In the genomic region with DNA sequence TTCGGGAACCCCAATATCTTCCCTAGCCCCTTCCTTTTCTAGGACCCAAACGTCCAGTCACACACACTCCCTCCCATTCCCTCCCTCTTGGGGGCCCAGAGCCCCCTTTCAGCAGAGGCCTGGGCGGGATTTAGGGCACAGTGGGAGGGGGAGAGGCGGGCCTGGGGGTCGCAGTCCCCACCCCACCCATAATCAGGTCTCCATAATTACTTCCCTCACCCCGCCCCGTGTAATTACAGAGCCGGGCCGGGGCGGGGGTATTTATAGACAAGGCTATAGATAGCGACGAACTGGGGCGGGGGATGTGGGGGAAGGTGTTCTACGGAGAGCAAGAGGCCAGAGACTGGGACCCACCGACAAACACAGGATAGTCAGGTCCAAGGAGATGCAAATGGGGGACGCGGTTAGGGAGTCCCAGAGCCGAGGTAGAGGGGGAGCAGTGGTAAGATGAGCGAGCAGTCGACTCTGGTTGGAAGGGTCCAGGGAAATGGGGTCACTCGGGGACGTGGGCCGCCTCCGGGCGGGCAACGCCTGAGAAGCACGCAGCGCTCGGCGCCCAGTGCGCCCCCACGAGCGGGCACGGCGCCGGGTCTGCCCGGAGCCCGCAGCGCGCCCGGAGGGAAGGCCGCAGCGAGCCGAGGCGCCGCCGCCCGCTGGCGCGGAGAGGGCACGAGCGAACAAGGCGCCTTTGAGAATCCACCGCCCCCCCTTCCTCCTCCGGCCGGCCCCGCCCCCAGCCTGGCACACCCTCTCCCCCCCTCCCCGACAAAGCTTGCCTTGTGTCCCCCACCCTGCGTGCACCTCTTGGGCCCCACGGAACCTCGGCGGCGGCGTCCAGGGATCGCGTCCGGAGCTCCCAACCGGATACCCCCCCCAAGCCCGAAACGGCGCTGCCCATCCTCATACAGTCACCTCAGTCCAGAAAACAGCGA, we compare ENCODE assay signal across 8 cellular contexts. TPM values are rescaled to one million over a fixed set of nuclear protein-coding genes. Genes with fewer than 3 reads are reported as not detected.
DNase-seq lines count a peak whose midpoint lies in the region; ATAC-seq and TF ChIP-seq lines count a peak whose summit lies in the region.

No MANE protein-coding gene starts in this region.

- intact Hi-C loops in colonic mucosa (cut with DNase I) = no loop called here
- intact Hi-C loops in right lobe of liver (cut with DNase I) = no loop called here

- H3K27me3 ChIP-seq in colonic mucosa (peaks cover 24% of the 10 kb centered on the region), right lobe of liver (no peaks in the 10 kb centered on the region)

- WGBS in right lobe of liver (ENCODE audit: insufficient coverage, low coverage, low lambda C conversion rate, missing lambda C conversion rate) = 6% methylated on average over 41 of the region's 72 CpGs

- no peak for TF ChIP-seq CTCF in colonic mucosa (IDR thresholded peaks at IDR 0.05)
- TF ChIP-seq CTCF in right lobe of liver (IDR thresholded peaks at IDR 0.05) = no peak

- H3K36me3 ChIP-seq in colonic mucosa (peaks cover 3% of the 10 kb centered on the region), right lobe of liver (peaks cover 0 to 31% (median 17%) of the 10 kb centered on the region in 4 donors)

- H3K9me3 ChIP-seq in colonic mucosa = no peaks in the 10 kb centered on the region
- H3K9me3 ChIP-seq in right lobe of liver = no peaks in the 10 kb centered on the region

- H3K4me3 ChIP-seq in colonic mucosa (peak overlapping the region; percentile 11), right lobe of liver (peak overlapping the region in 2 of 3 donors; percentile 12 to 26)

- no peak overlapping the region for H3K27ac ChIP-seq in colonic mucosa
- no peak overlapping the region for H3K27ac ChIP-seq in right lobe of liver
- H3K27ac ChIP-seq in substantia nigra (ENCODE audit: low read depth, low read length, poor library complexity, severe bottlenecking) = peak overlapping the region; percentile 97

- H3K4me1 ChIP-seq in colonic mucosa = peaks cover 6% of the 10 kb centered on the region
- peaks cover 0 to 17% (median 8%) of the 10 kb centered on the region in 4 donors for H3K4me1 ChIP-seq in right lobe of liver

- TF ChIP-seq POLR2A in right lobe of liver (IDR thresholded peaks at IDR 0.05) = no peak

- peak; percentile 55 for DNase-seq in stimulated activated CD4-positive, alpha-beta T cell treated with anti-CD3 and anti-CD28 coated beads, Interleukin-4, amount 100 ng/mL, for 1 hour
- no peak for DNase-seq in stimulated activated CD4-positive, alpha-beta T cell treated with anti-CD3 and anti-CD28 coated beads, Interleukin-4, amount 100 ng/mL, for 24 hours
- DNase-seq in colonic mucosa (no peak), right lobe of liver (peak in 2 of 3 donors; percentile 41 to 57), substantia nigra (lab: John Stamatoyannopoulos, UW) (peak in 48 of 49 donors; percentile 30 to 88 (median 68)), GM19238 (ENCODE audit: insufficient read length, low spot score) (no peak)
- no peak for DNase-seq in effector CD8-positive, alpha-beta T cell (lab: John Stamatoyannopoulos, UW)

- H3K9ac ChIP-seq in colonic mucosa (ENCODE audit: low read depth in 2 of 2, low read length in 2 of 2) = peak overlapping the region; percentile 44 to 47

- ATAC-seq in right lobe of liver = peak in 1 of 4 donors; percentile 4
- no peak for ATAC-seq in GM18858 (IDR thresholded peaks at IDR 0.05; ENCODE audit: unreplicated experiment)

RNA-seq across cellular contexts. Expression of a gene that starts 0.7 kb away (rescaled TPM):
- total RNA-seq in colonic mucosa (under 1 TPM; 0.13 to 0.44 TPM), right lobe of liver (1 to 10 TPM in 1 of 6 experiments, under 1 TPM in 5; 0.06 to 1.4 (median 0.61) TPM)

RNA-seq across cellular contexts. Expression of a gene that starts 7.5 kb away (rescaled TPM):
- total RNA-seq in colonic mucosa (10 to 100 TPM; 33.4 to 36.3 TPM), right lobe of liver (10 to 100 TPM; 10.1 to 28.2 (median 17.7) TPM)

RNA-seq across cellular contexts. Expression of a gene that starts 7.7 kb away (rescaled TPM):
- total RNA-seq in colonic mucosa = 100 to 1,000 TPM; 170 to 212 TPM
- total RNA-seq in right lobe of liver = 10 to 100 TPM; 33.5 to 61.4 (median 50.1) TPM

RNA-seq across cellular contexts. Expression of a gene that starts 11.5 kb away (rescaled TPM):
- total RNA-seq in colonic mucosa = 10 to 100 TPM; 13.0 to 23.7 TPM
- 10 to 100 TPM; 14.3 to 39.8 (median 33.8) TPM for total RNA-seq in right lobe of liver

RNA-seq across cellular contexts. Expression of a gene that starts 15.4 kb away (rescaled TPM):
- total RNA-seq in colonic mucosa (10 to 100 TPM; 24.8 to 30.9 TPM), right lobe of liver (10 to 100 TPM in 4 of 6 experiments, 1 to 10 TPM in 2; 7.5 to 21.3 (median 19.7) TPM)

Comparison
In these comparisons a context has a peak if more than half of its experiments do, and no peak if none do; other contexts are left out.
1. DNase-seq: peak in stimulated activated CD4-positive, alpha-beta T cell treated with anti-CD3 and anti-CD28 coated beads, Interleukin-4, amount 100 ng/mL, for 1 hour (single experiment), right lobe of liver (2 of 3) and substantia nigra (48 of 49); none in stimulated activated CD4-positive, alpha-beta T cell treated with anti-CD3 and anti-CD28 coated beads, Interleukin-4, amount 100 ng/mL, for 24 hours (single experiment), colonic mucosa (single experiment), effector CD8-positive, alpha-beta T cell (single experiment) and GM19238 (single experiment).